Comparison of ENCODE assay signal across 29 cellular contexts in genomic region chr11:45667929-45668680, GRCh38. TPM values are rescaled to one million over a fixed set of nuclear protein-coding genes. Genes with fewer than 3 reads are reported as not detected.
"Had no signal": no experiment of that assay in that cellular context is flagged by ENCODE, and none has a peak within 500 bp of the region (broad histone marks: within the 10 kb centered on the region; RNA-seq: fewer than 3 reads in every experiment).

No MANE protein-coding gene starts in this region.

- H3K36me3 ChIP-seq: brain microvascular endothelial cell, esophagus muscularis mucosa, gastroesophageal sphincter, heart right ventricle, WERI-Rb-1 had no signal

- ATAC-seq: activated CD4-positive, CD25-positive, alpha-beta regulatory T cell treated with anti-CD3 and anti-CD28 coated beads, Interleukin-2, amount 50 U/mL, for 24 hours; activated CD8-positive, alpha-beta T cell treated with anti-CD3 and anti-CD28 coated beads for 36 hours; activated T-cell treated with anti-CD3 and anti-CD28 coated beads, Interleukin-2, amount 50 U/mL, for 4 hours; activated T-helper 17 cell treated with anti-CD3 and anti-CD28 coated beads, Interleukin-2, amount 50 U/mL, for 72 hours; gastroesophageal sphincter; heart right ventricle; T-helper 17 cell had no signal

- H3K27ac ChIP-seq: brain microvascular endothelial cell, coronary artery, esophagus muscularis mucosa, gastroesophageal sphincter, heart right ventricle, WERI-Rb-1 had no signal

- H3K27me3 ChIP-seq: dorsolateral prefrontal cortex had no signal

- H3K9me3 ChIP-seq: esophagus muscularis mucosa, gastroesophageal sphincter, heart right ventricle had no signal

- H3K4me3 ChIP-seq: coronary artery, dorsolateral prefrontal cortex, esophagus muscularis mucosa, gastroesophageal sphincter, heart right ventricle had no signal

- FAIRE-seq: astrocyte, bronchial epithelial cell had no signal

- DNase-seq: activated B cell treated with CpG ODN at 0.5 μM for 24 hours; activated CD4-positive, alpha-beta T cell treated with anti-CD3 and anti-CD28 coated beads for 48 hours; activated CD4-positive, alpha-beta T cell treated with anti-CD3 and anti-CD28 coated beads, Interleukin-2, amount 50 U/mL, for 1 hour; activated CD4-positive, alpha-beta T cell treated with anti-CD3 and anti-CD28 coated beads, Interleukin-2, amount 50 U/mL, for 48 hours; activated CD8-positive, alpha-beta memory T cell treated with anti-CD3 and anti-CD28 coated beads for 24 hours; activated CD8-positive, alpha-beta T cell treated with anti-CD3 and anti-CD28 coated beads for 36 hours; activated effector memory CD4-positive, alpha-beta T cell treated with Interleukin-2 at 50 U/mL for 16 hours; activated gamma-delta T cell treated with Interleukin-2 at 50 U/mL for 16 hours; activated naive CD4-positive, alpha-beta T cell treated with anti-CD3 and anti-CD28 coated beads, Interleukin-2, amount 50 U/mL, for 16 hours; activated naive CD4-positive, alpha-beta T cell treated with Interleukin-2 at 50 U/mL for 16 hours; activated T-cell treated with anti-CD3 and anti-CD28 coated beads, Interleukin-2, amount 50 U/mL, for 4 hours; amniotic stem cell; anterior cingulate cortex; brain microvascular endothelial cell; effector memory CD4-positive, alpha-beta T cell; erythroblast; foreskin melanocyte; heart right ventricle; T-helper 17 cell; T1000; WERI-Rb-1 had no signal

RNA-seq across cellular contexts. Expression of gene CHST1, which starts 2.7 kb away (rescaled TPM):
- total RNA-seq: activated B cell treated with CpG ODN at 0.5 μM for 24 hours; activated CD8-positive, alpha-beta T cell treated with anti-CD3 and anti-CD28 coated beads for 36 hours; activated T-helper 17 cell treated with anti-CD3 and anti-CD28 coated beads, Interleukin-2, amount 50 U/mL, for 72 hours; T-helper 17 cell had no signal
